Comparison of ENCODE assay signal across 22 cellular contexts in genomic region chr3:37886395-37886794, GRCh38.
"Had no signal": no experiment of that assay in that cellular context is flagged by ENCODE, and none has a peak within 500 bp of the region (broad histone marks: within the 10 kb centered on the region; RNA-seq: fewer than 3 reads in every experiment).

No MANE protein-coding gene starts in this region.

- H3K36me3 Mint-ChIP-seq: naive B cell; stimulated activated memory B cell treated with anti-CD40 and anti-IgM and Interleukin-4, amounts not matched to agents 10 μg/mL and 1 μg/mL and 100 μg/mL, for 72 hours had no signal

- ATAC-seq: effector memory CD8-positive, alpha-beta T cell; gastrocnemius medialis; psoas muscle; stimulated activated memory B cell treated with anti-CD40 and anti-IgM and Interleukin-4, amounts not matched to agents 10 μg/mL and 1 μg/mL and 100 μg/mL, for 72 hours had no signal

- H3K27ac ChIP-seq: epithelial cell of prostate, esophagus muscularis mucosa, gastrocnemius medialis, left lung, psoas muscle, uterus had no signal

- DNase-seq: cortex of kidney; effector memory CD8-positive, alpha-beta T cell; gastrocnemius medialis; glutamatergic neuron; islet precursor cell; left lung; mesendoderm; naive B cell; psoas muscle; retina; stimulated activated CD4-positive, alpha-beta T cell treated with anti-CD3 and anti-CD28 coated beads, Interleukin-15, amount 100 ng/mL, for 24 hours; stimulated activated CD4-positive, alpha-beta T cell treated with anti-CD3 and anti-CD28 coated beads, Interleukin-1b, Interleukin-23, amount 100 ng/mL, for 48 hours; stimulated activated CD4-positive, alpha-beta T cell treated with anti-CD3 and anti-CD28 coated beads, Interleukin-4, amount 100 ng/mL, for 24 hours; uterus had no signal

- H3K4me3 Mint-ChIP-seq: effector memory CD8-positive, alpha-beta T cell; nephron; stimulated activated memory B cell treated with anti-CD40 and anti-IgM and Interleukin-4, amounts not matched to agents 10 μg/mL and 1 μg/mL and 100 μg/mL, for 72 hours had no signal

- H3K4me3 ChIP-seq: esophagus muscularis mucosa, gastrocnemius medialis, left lung, lung, psoas muscle, right lobe of liver, stomach, upper lobe of left lung, uterus had no signal

- H3K4me1 ChIP-seq: psoas muscle, uterus had no signal

- H3K9me3 Mint-ChIP-seq: effector memory CD8-positive, alpha-beta T cell; naive B cell; nephron; stimulated activated memory B cell treated with anti-CD40 and anti-IgM and Interleukin-4, amounts not matched to agents 10 μg/mL and 1 μg/mL and 100 μg/mL, for 72 hours had no signal

- H3K27me3 ChIP-seq: esophagus muscularis mucosa, gastrocnemius medialis, left lung, right lobe of liver, stomach, upper lobe of left lung, uterus had no signal

- H3K9me3 ChIP-seq: esophagus muscularis mucosa, gastrocnemius medialis, left lung, psoas muscle, right lobe of liver, stomach, upper lobe of left lung, uterus had no signal

- H3K27ac Mint-ChIP-seq: effector memory CD8-positive, alpha-beta T cell; naive B cell; stimulated activated memory B cell treated with anti-CD40 and anti-IgM and Interleukin-4, amounts not matched to agents 10 μg/mL and 1 μg/mL and 100 μg/mL, for 72 hours had no signal

- H3K4me1 Mint-ChIP-seq: naive B cell; stimulated activated memory B cell treated with anti-CD40 and anti-IgM and Interleukin-4, amounts not matched to agents 10 μg/mL and 1 μg/mL and 100 μg/mL, for 72 hours had no signal

- H3K36me3 ChIP-seq: esophagus muscularis mucosa, gastrocnemius medialis, left lung, right lobe of liver, stomach, upper lobe of left lung, uterus had no signal
